ENCODE assay signal across 1 cellular context in the genomic region with DNA sequence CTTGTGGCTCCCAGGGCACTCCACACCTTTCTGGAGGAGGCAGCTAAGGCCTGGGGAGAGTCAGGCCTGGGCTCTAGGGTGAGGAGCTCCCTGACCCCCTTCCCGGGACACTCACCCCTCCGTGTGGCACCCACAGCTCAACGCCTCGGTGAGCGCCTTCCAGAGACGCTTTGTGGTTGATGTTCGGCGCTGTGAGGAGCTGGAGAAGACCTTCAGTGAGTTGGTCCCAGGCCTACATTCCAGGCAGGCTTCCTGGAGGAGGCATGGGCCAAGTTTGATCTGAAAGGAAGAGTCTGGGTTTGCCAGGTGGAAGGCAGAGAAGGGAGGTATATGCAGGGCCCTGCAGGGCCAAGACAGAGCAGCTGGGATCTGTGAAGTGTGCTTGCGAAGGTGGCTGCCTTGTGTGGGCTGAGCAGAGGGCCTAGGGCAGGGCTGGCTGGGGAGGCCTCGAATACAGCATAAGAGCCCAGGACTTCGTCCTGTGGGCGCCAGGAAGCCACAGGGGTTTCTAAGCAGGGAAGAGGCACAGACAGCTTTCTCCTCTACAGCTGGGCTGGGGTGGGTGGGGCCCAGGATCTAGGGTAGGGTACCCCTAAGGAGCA.
TF ChIP-seq lines count a peak whose summit lies in the region.

No MANE protein-coding gene starts in this region.

TF ChIP-seq in K562, 482 proteins besides CTCF, POLR2A, EP300 and RAD21 (continues in another document):
- no peak for TF ChIP-seq C11orf30 (IDR thresholded peaks at IDR 0.05; ENCODE audit: low read depth)
- no peak for TF ChIP-seq CCNT2 (IDR thresholded peaks at IDR 0.05; ENCODE audit: borderline replicate concordance, extremely low read depth, insufficient read length, low read depth, low read length)
- no peak for TF ChIP-seq ZNF507 (tag; conservative IDR thresholded peaks at IDR 0.05)
- TF ChIP-seq SRSF7 (optimal IDR thresholded peaks at IDR 0.05; ENCODE audit: low read depth, low read length) = no peak
- no peak for TF ChIP-seq SAFB2 (IDR thresholded peaks at IDR 0.05; ENCODE audit: borderline replicate concordance, low read depth, low read length, severe bottlenecking)
- no peak for TF ChIP-seq PURB (CRISPR knock-in tag; IDR thresholded peaks at IDR 0.05; ENCODE audit: low read depth)
- TF ChIP-seq SMARCA5 (IDR thresholded peaks at IDR 0.05) = peak; percentile 82
- TF ChIP-seq ZBTB2 (IDR thresholded peaks at IDR 0.05) = no peak
- TF ChIP-seq HDGF (IDR thresholded peaks at IDR 0.05) = 0 out of 2 replicates have a peak, but pooled peaks have one; percentile 29
- TF ChIP-seq CC2D1A (IDR thresholded peaks at IDR 0.05) = no peak
- no peak for TF ChIP-seq SRSF1 (IDR thresholded peaks at IDR 0.05; ENCODE audit: low read depth, low read length)
- no peak for TF ChIP-seq ARID3B (CRISPR knock-in tag; IDR thresholded peaks at IDR 0.05; ENCODE audit: borderline replicate concordance)
- TF ChIP-seq MAX (CRISPR knock-in tag; IDR thresholded peaks at IDR 0.05) = 0 out of 2 replicates have a peak, but pooled peaks have one; percentile 21
- no peak for TF ChIP-seq KAT7 (CRISPR knock-in tag; IDR thresholded peaks at IDR 0.05; ENCODE audit: borderline replicate concordance)
- TF ChIP-seq ZBTB11 (CRISPR knock-in tag; IDR thresholded peaks at IDR 0.05) = no peak
- TF ChIP-seq, protein P1, sequence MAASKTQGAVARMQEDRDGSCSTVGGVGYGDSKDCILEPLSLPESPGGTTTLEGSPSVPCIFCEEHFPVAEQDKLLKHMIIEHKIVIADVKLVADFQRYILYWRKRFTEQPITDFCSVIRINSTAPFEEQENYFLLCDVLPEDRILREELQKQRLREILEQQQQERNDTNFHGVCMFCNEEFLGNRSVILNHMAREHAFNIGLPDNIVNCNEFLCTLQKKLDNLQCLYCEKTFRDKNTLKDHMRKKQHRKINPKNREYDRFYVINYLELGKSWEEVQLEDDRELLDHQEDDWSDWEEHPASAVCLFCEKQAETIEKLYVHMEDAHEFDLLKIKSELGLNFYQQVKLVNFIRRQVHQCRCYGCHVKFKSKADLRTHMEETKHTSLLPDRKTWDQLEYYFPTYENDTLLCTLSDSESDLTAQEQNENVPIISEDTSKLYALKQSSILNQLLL (CRISPR knock-in tag; IDR thresholded peaks at IDR 0.05; ENCODE audit: borderline replicate concordance) = no peak
- no peak for TF ChIP-seq TFAM (CRISPR knock-in tag; conservative IDR thresholded peaks at IDR 0.05)
- TF ChIP-seq MEF2D (tag; conservative IDR thresholded peaks at IDR 0.05; ENCODE audit: low read depth) = no peak
- peak in 1 of 2 experiments; percentile 61; a peak in 1 of 4 replicates for TF ChIP-seq RCOR1 (IDR thresholded peaks at IDR 0.05; ENCODE audit: borderline replicate concordance in 1 of 2, low read depth in 2 of 2, low read length in 2 of 2)
- peak; percentile 97 for TF ChIP-seq BCOR (IDR thresholded peaks at IDR 0.05)
- no peak for TF ChIP-seq HDAC3 (IDR thresholded peaks at IDR 0.05; ENCODE audit: borderline replicate concordance, partially characterized antibody)
- 0 out of 4 replicates have a peak, but pooled peaks of 1 of the 2 experiments have one; percentile 19 for TF ChIP-seq HDAC1 (IDR thresholded peaks at IDR 0.05)
- no peak for TF ChIP-seq FOXO4 (CRISPR knock-in tag; IDR thresholded peaks at IDR 0.05)
- no peak for TF ChIP-seq ZNF23 (CRISPR knock-in tag; IDR thresholded peaks at IDR 0.05)
- no peak for TF ChIP-seq GATA2 (CRISPR knock-in tag; IDR thresholded peaks at IDR 0.05)
- TF ChIP-seq PRMT5 (CRISPR knock-in tag; IDR thresholded peaks at IDR 0.05) = no peak
- TF ChIP-seq ZFP36 (IDR thresholded peaks at IDR 0.05; ENCODE audit: low read depth, low read length, partially characterized antibody) = peak; percentile 99
- TF ChIP-seq KDM1A (IDR thresholded peaks at IDR 0.05) = peak; percentile 82 to 87
- TF ChIP-seq HDAC2 (IDR thresholded peaks at IDR 0.05) = peak; percentile 73; the same call in 1 of the 2 replicates
- TF ChIP-seq ZBTB26 (CRISPR knock-in tag; IDR thresholded peaks at IDR 0.05) = no peak
- peak in 1 of 2 experiments; percentile 83; a peak in 2 of 4 replicates for TF ChIP-seq TEAD1 (CRISPR knock-in tag; IDR thresholded peaks at IDR 0.05)
- no peak for TF ChIP-seq HMG20A (CRISPR knock-in tag; conservative IDR thresholded peaks at IDR 0.05)
- TF ChIP-seq NFIC (IDR thresholded peaks at IDR 0.05) = no peak
- no peak for TF ChIP-seq ZNF280B (CRISPR knock-in tag; IDR thresholded peaks at IDR 0.05)
- 0 out of 2 replicates have a peak, but pooled peaks have one; percentile 71 for TF ChIP-seq PTBP1 (IDR thresholded peaks at IDR 0.05; ENCODE audit: low read depth, low read length)
- no peak for TF ChIP-seq HEY1 (CRISPR knock-in tag; IDR thresholded peaks at IDR 0.05; ENCODE audit: borderline replicate concordance)
- TF ChIP-seq, protein P2, sequence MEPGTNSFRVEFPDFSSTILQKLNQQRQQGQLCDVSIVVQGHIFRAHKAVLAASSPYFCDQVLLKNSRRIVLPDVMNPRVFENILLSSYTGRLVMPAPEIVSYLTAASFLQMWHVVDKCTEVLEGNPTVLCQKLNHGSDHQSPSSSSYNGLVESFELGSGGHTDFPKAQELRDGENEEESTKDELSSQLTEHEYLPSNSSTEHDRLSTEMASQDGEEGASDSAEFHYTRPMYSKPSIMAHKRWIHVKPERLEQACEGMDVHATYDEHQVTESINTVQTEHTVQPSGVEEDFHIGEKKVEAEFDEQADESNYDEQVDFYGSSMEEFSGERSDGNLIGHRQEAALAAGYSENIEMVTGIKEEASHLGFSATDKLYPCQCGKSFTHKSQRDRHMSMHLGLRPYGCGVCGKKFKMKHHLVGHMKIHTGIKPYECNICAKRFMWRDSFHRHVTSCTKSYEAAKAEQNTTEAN (CRISPR knock-in tag; IDR thresholded peaks at IDR 0.05) = no peak
- TF ChIP-seq ZNF436 (CRISPR knock-in tag; IDR thresholded peaks at IDR 0.05) = peak; percentile 86
- TF ChIP-seq ZNF518B (CRISPR knock-in tag; IDR thresholded peaks at IDR 0.05) = no peak
- TF ChIP-seq KAT8 (IDR thresholded peaks at IDR 0.05; ENCODE audit: low read depth) = no peak
- TF ChIP-seq ZKSCAN8 (CRISPR knock-in tag; IDR thresholded peaks at IDR 0.05) = no peak
